9 cellular contexts compared by ENCODE assay signal in the genomic region with DNA sequence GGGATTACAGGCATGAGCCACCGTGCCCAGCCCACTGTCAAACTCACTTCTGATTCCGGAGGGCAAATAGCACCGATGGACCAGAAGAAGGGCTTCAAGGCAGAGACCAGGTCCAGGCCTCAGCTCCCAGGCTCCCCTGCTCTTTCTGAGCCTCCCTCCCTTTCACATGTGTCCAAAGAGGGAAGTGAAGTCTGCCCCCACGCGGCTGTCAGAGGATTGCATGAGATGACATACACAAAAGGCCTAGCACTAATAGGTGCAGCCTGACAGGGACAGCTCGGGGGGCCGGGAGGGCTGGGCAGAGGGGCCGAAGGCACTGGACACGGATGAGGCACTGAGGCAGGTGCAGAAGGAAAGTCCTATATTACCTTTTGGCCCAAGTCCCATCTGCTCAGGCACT. TPM values are rescaled to one million over a fixed set of nuclear protein-coding genes. Genes with fewer than 3 reads are reported as not detected.
A peak's percentile ranks its signal among the peaks of the same experiment; 100 is the strongest.
DNase-seq lines count a peak whose midpoint lies in the region; ATAC-seq and TF ChIP-seq lines count a peak whose summit lies in the region.
"Had no signal": no experiment of that assay in that cellular context is flagged by ENCODE, and none has a peak within 500 bp of the region (broad histone marks: within the 10 kb centered on the region; RNA-seq: fewer than 3 reads in every experiment).

No MANE protein-coding gene starts in this region.

- H3K27ac ChIP-seq in vagina: no peak overlapping the region
- H3K27ac ChIP-seq: skin epidermis had no signal

- no peaks in the 10 kb centered on the region for H3K9me3 ChIP-seq in vagina

- H3K27me3 ChIP-seq in vagina: no peaks in the 10 kb centered on the region

- H3K4me3 ChIP-seq in choroid plexus epithelial cell (ENCODE audit: low read depth, low read length): no peak overlapping the region
- no peak overlapping the region for H3K4me3 ChIP-seq in vagina
- H3K4me3 ChIP-seq: skin epidermis had no signal

- H3K4me1 ChIP-seq in vagina: peaks cover 5% of the 10 kb centered on the region

- no peak for ATAC-seq in GM21529 (IDR thresholded peaks at IDR 0.05; ENCODE audit: unreplicated experiment)

- TF ChIP-seq CTCF in choroid plexus epithelial cell (conservative IDR thresholded peaks at IDR 0.05; ENCODE audit: low read depth, low read length) (peak; percentile 61), vagina (IDR thresholded peaks at IDR 0.05) (no peak)

- TF ChIP-seq POLR2A in vagina (IDR thresholded peaks at IDR 0.05): no peak

- intact Hi-C loops in vagina (cut with DNase I): no loop called here

- no peaks in the 10 kb centered on the region for H3K36me3 ChIP-seq in vagina

- DNase-seq in activated naive CD4-positive, alpha-beta T cell treated with Interleukin-2 at 50 U/mL for 16 hours: peak; percentile 10
- no peak for DNase-seq in activated naive CD4-positive, alpha-beta T cell (lab: John Stamatoyannopoulos, UW)
- DNase-seq in NCI-H82 treated with DMSO at 0.1 percent for 48 hours (lab: John Stamatoyannopoulos, UW; ENCODE audit: unreplicated experiment) (peak; percentile 5), choroid plexus epithelial cell (ENCODE audit: low read depth) (peak; percentile 46), vagina (ENCODE audit: extremely low spot score in 2 of 2) (no peak), NCI-H146 treated with DMSO at 0.1 percent for 48 hours (lab: John Stamatoyannopoulos, UW; ENCODE audit: unreplicated experiment) (no peak)
- DNase-seq in stimulated activated CD4-positive, alpha-beta T cell treated with anti-CD3 and anti-CD28 coated beads, Interleukin-2, amount 100 ng/mL, for 24 hours: peak; percentile 28 to 53

RNA-seq across cellular contexts. Expression of a gene that starts 16.1 kb away (rescaled TPM):
- 1.7 TPM for total RNA-seq in vagina

RNA-seq across cellular contexts. Expression of a gene that starts 29.6 kb away (rescaled TPM):
- not detected for total RNA-seq in vagina

Comparison
In these comparisons a context has a peak if more than half of its experiments do, and no peak if none do; other contexts are left out.
1. DNase-seq: peak in activated naive CD4-positive, alpha-beta T cell treated with Interleukin-2 at 50 U/mL for 16 hours (single experiment), NCI-H82 treated with DMSO at 0.1 percent for 48 hours (single experiment), choroid plexus epithelial cell (single experiment) and stimulated activated CD4-positive, alpha-beta T cell treated with anti-CD3 and anti-CD28 coated beads, Interleukin-2, amount 100 ng/mL, for 24 hours (2 of 2); none in activated naive CD4-positive, alpha-beta T cell (0 of 4), vagina (0 of 2) and NCI-H146 treated with DMSO at 0.1 percent for 48 hours (single experiment).